ENCODE assay signal across 1 cellular context in the genomic region with DNA sequence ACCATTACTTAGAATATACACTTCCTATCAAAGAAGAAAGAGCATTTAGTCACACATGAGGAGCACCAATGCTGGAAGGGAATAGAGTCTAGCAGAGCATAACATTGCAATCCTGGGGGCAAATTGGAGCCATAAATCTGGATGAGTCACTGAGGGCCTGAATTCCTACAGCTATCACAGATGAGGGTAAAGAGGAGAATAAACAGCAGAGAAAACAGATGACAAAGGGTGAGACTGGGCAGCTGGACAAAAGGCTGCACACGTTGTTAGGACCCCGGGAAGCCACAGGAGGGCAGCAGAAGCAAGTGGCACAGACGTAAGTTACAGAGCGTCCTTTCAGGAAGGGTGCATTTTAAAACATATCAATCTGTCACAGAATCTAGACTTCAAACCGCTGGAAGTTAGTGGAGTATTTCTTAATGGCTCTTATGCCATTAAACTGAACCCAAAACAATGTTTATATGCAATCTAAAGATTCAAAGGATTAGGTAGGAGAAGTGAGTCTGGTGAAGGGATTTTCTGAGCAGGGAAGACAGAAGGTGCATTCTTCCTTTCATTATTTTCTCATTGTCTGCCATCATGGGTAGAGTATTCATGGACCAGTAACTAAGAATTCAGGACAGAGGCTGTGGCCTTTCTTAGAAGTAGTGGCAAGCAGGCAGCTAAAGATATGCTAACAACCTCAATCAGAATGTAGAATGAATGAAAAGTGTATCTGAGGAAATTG.
TF ChIP-seq lines count a peak whose summit lies in the region.

No MANE protein-coding gene starts in this region.

TF ChIP-seq in SK-N-SH, 30 proteins besides CTCF, POLR2A, EP300 and RAD21 (continued from another document):
- TF ChIP-seq POLR2AphosphoS5 (IDR thresholded peaks at IDR 0.05; ENCODE audit: low read depth, low read length) (peak; percentile 77), GATA2 (CRISPR knock-in tag; IDR thresholded peaks at IDR 0.05) (no peak), RFX5 (IDR thresholded peaks at IDR 0.05; ENCODE audit: low read length) (no peak), CHD2 (IDR thresholded peaks at IDR 0.05; ENCODE audit: low read length, partially characterized antibody) (peak; percentile 8)
- TF ChIP-seq, protein P1, sequence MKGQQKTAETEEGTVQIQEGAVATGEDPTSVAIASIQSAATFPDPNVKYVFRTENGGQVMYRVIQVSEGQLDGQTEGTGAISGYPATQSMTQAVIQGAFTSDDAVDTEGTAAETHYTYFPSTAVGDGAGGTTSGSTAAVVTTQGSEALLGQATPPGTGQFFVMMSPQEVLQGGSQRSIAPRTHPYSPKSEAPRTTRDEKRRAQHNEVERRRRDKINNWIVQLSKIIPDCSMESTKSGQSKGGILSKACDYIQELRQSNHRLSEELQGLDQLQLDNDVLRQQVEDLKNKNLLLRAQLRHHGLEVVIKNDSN (IDR thresholded peaks at IDR 0.05; ENCODE audit: borderline replicate concordance, low read depth), result no peak
